ENCODE assay signal across 20 cellular contexts in the genomic region with DNA sequence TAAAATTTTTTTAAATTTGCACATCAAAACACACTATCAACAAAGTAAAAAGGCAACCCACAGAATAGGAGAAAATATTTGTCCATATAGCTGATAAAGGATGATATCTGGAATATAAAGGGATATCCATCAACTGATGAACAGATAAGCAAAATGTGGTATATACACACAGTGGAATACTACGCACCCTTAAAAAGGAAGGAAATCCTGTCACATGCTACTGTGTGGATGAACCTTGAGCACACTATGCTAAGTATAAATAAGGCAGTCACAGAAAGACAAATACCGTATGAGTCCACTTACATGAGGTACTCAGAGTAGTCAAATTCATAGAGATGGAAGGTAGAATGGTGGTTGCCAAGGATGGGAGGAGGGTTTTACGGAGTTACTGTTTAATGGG.
"Had no signal": no experiment of that assay in that cellular context is flagged by ENCODE, and none has a peak within 500 bp of the region (broad histone marks: within the 10 kb centered on the region; RNA-seq: fewer than 3 reads in every experiment).

No MANE protein-coding gene starts in this region.

- ATAC-seq: HepG2 had no signal

- FAIRE-seq: HepG2, RCC 7860 had no signal

- DNase-seq: IMR-90, Kasumi-1, MM.1S, NCI-H1092 treated with DMSO at 0.1 percent for 48 hours, NCI-H1436, NCI-H187, NCI-H2029, NCI-H2081 treated with DMSO at 0.1 percent for 48 hours, NCI-H2171, NCI-H226, NCI-H446, NCI-H510A, NCI-H524 treated with DMSO at 0.1 percent for 48 hours, NCI-H69, NCI-H774, Right ventricle myocardium superior, RPMI8226, SIG-M5 had no signal
